In the genomic region with DNA sequence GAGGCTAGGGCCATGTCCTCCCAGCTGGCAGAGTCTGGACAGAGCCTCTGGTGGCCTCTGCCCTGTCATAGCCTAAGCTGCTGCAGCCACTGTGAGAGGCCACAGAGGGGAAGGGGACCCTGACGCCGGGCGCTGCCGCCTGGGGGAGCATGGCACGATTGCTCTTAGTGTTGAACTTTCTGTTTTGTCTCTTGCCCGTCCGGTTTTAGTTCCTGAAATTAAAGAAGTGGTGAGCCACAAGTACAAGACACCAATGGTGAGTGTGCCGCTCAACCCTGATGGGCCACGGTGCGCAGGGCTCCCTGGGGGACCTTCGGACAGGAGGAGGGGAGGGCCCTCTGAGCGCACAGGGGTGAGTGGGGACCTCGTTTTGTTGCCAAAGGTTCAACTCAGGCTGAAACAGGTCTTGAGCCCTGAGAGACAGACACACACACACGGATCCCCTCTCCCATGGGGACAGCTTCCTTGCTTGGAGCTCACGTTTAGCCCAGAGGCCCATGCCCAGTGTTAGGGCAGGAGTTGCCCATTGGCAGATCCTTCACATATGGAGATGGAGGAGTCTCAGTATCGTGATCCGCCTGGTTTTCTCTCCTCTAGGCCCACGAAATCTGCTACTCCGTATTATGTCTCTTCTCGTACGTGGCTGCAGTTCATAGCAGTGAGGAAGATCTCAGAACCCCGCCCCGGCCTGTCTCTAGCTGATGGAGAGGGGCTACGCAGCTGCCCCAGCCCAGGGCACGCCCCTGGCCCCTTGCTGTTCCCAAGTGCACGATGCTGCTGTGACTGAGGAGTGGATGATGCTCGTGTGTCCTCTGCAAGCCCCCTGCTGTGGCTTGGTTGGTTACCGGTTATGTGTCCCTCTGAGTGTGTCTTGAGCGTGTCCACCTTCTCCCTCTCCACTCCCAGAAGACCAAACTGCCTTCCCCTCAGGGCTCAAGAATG, we compare ENCODE assay signal across 12 cellular contexts. TPM values are rescaled to one million over a fixed set of nuclear protein-coding genes. Genes with fewer than 3 reads are reported as not detected.
DNase-seq lines count a peak whose midpoint lies in the region; ATAC-seq, FAIRE-seq and TF ChIP-seq lines count a peak whose summit lies in the region.
"Had no signal": no experiment of that assay in that cellular context is flagged by ENCODE, and none has a peak within 500 bp of the region (broad histone marks: within the 10 kb centered on the region; RNA-seq: fewer than 3 reads in every experiment).

No MANE protein-coding gene starts in this region.

- no peak overlapping the region for H2AK5ac ChIP-seq in IMR-90 (ENCODE audit: low read depth, low read length)

- H2BK120ac ChIP-seq in IMR-90 (ENCODE audit: low read depth, low read length), result no peak overlapping the region

- no peak overlapping the region for H3K4me2 ChIP-seq in IMR-90 (ENCODE audit: low read depth, low read length)

- H3K79me1 ChIP-seq in IMR-90 (ENCODE audit: low read depth in 1 of 2, low read length in 2 of 2), result no peaks in the 10 kb centered on the region

- intact Hi-C loops in IMR-90 (cut with micrococcal nuclease) (no loop called here), left ventricle myocardium superior (cut with micrococcal nuclease) (no loop called here)

- DNase-seq in GM12864 (ENCODE audit: low read depth) (peak; percentile 16), IMR-90 (no peak), left ventricle myocardium superior (peak; percentile 42), NCI-H446 treated with DMSO at 0.1 percent for 48 hours (lab: John Stamatoyannopoulos, UW) (no peak), HCEC 1CT (no peak), D721Med (ENCODE audit: insufficient read length, low spot score) (no peak), NCI-H510A treated with DMSO at 0.1 percent for 48 hours (lab: John Stamatoyannopoulos, UW) (no peak)
- DNase-seq: DMS 273 treated with DMSO at 0.1 percent for 48 hours, PC-3 had no signal

- no peak overlapping the region for H3K4ac ChIP-seq in IMR-90 (ENCODE audit: low read depth, low read length)

- FAIRE-seq in D721Med (lab: Jason Lieb, UNC), result no peak
- FAIRE-seq: K562 had no signal

- no peak for TF ChIP-seq POLR2A in IMR-90 (IDR thresholded peaks at IDR 0.05; ENCODE audit: low read depth, low read length)

- no peaks in the 10 kb centered on the region for H4K20me1 ChIP-seq in IMR-90 (ENCODE audit: insufficient read depth, low read length)

- POLR2A ChIA-PET in IMR-90 (lab: Charles Lee; ENCODE audit: unreplicated experiment), result no interaction called here

- no peak overlapping the region for H4K91ac ChIP-seq in IMR-90 (ENCODE audit: insufficient read depth, low read depth, low read length)

- H2AK9ac ChIP-seq in IMR-90 (replicated peaks; ENCODE audit: low read depth, low read length, poor library complexity), result no peak overlapping the region

- no peak overlapping the region for H3K14ac ChIP-seq in IMR-90 (replicated peaks; ENCODE audit: low read depth, low read length)

- CTCF ChIA-PET in IMR-90 (lab: Yijun Ruan, JAX), result interaction anchor here (0.5 kb wide), 2 partner anchors 91 to 495 kb away, joined by 3 to 5 read pairs; no protein-coding TSS in a partner anchor

- H3K4me1 ChIP-seq in IMR-90 (ENCODE audit: control insufficient read depth, insufficient read depth, low read length), result 0 out of 2 replicates have a peak, but pooled peaks cover 2% of the 10 kb centered on the region

- H3K23ac ChIP-seq in IMR-90 (ENCODE audit: low read depth, low read length), result no peak overlapping the region

- H3K9me3 ChIP-seq in IMR-90 (ENCODE audit: control insufficient read depth, insufficient read depth, low read length), result no peaks in the 10 kb centered on the region

- no peak overlapping the region for H3K18ac ChIP-seq in IMR-90 (ENCODE audit: low read depth, low read length)

- dilution Hi-C loops in IMR-90 (cut with HindIII; ENCODE audit: low sequenced_read_pairs, unreplicated experiment), result no loop called here

- H4K5ac ChIP-seq in IMR-90 (ENCODE audit: low read depth, low read length), result no peak overlapping the region

- no peaks in the 10 kb centered on the region for H3K27me3 ChIP-seq in IMR-90 (ENCODE audit: control insufficient read depth, insufficient read depth, low read length)

- no peak for TF ChIP-seq RAD21 in IMR-90 (IDR thresholded peaks at IDR 0.05; ENCODE audit: low read length)

- H3K9ac ChIP-seq in IMR-90 (ENCODE audit: low read depth, low read length), result no peak overlapping the region

- H3K4me3 ChIP-seq in GM12864 (ENCODE audit: low read depth, low read length), result no peak overlapping the region
- H3K4me3 ChIP-seq in IMR-90 (ENCODE audit: insufficient read depth, low read depth, low read length), result no peak overlapping the region
- H3K4me3 ChIP-seq: K562 had no signal

- WGBS in IMR-90 (ENCODE audit: extremely low coverage in 2 of 2, insufficient read length in 1 of 2), 2 experiments, result 94% methylated on average over 16 of the region's 29 CpGs; no CpG with 5 or more reads in 1 of the 2 experiments

- no peak overlapping the region for H3K27ac ChIP-seq in IMR-90 (ENCODE audit: insufficient read depth, low read length)

- no peak overlapping the region for H2BK15ac ChIP-seq in IMR-90 (ENCODE audit: low read depth, low read length)

- H2BK20ac ChIP-seq in IMR-90 (ENCODE audit: low read depth, low read length), result no peak overlapping the region

- in situ Hi-C loops in IMR-90 (cut with MboI; ENCODE audit: low sequenced_read_pairs), result no loop called here

- no peaks in the 10 kb centered on the region for H3K9me1 ChIP-seq in IMR-90 (ENCODE audit: insufficient read depth, low read length)

- TF ChIP-seq CTCF in GM12864 (IDR thresholded peaks at IDR 0.05; ENCODE audit: low read depth, low read length, missing control alignments) (peak; percentile 24), IMR-90 (conservative IDR thresholded peaks at IDR 0.05; ENCODE audit: low read depth, low read length) (no peak), D721Med (IDR thresholded peaks at IDR 0.05; ENCODE audit: insufficient read depth, missing control alignments) (no peak)

- H2BK5ac ChIP-seq in IMR-90 (ENCODE audit: low read depth, low read length, poor library complexity, severe bottlenecking), result no peak overlapping the region

- H3K56ac ChIP-seq in IMR-90 (ENCODE audit: extremely low read depth, insufficient read depth, low read length), result no peak overlapping the region

- ATAC-seq in GM19467 (IDR thresholded peaks at IDR 0.05; ENCODE audit: unreplicated experiment), result peak; percentile 44
- no peak for ATAC-seq in IMR-90 (ENCODE audit: low read depth)
- peak; percentile 12 for ATAC-seq in left ventricle myocardium superior
- ATAC-seq: K562 had no signal

- TSS peak; percentile 85 for BruUV-seq in IMR-90 (replicated peaks; lab: Mats Ljungman, UMichigan)

- no peak overlapping the region for H4K8ac ChIP-seq in IMR-90 (ENCODE audit: low read depth in 2 of 2, low read length in 2 of 2)

- peaks cover 48% of the 10 kb centered on the region for H3K36me3 ChIP-seq in IMR-90 (ENCODE audit: control insufficient read depth, insufficient read depth, low read length)

- H2AFZ ChIP-seq in IMR-90 (replicated peaks; ENCODE audit: low read length, poor library complexity), result peak overlapping the region; percentile 19

TF ChIP-seq in IMR-90, 13 proteins besides CTCF, POLR2A, EP300 and RAD21 (continues in another document):
- TF ChIP-seq FOS (IDR thresholded peaks at IDR 0.05; ENCODE audit: low read depth, low read length) (no peak), MAFK (IDR thresholded peaks at IDR 0.05; ENCODE audit: low read depth, low read length) (no peak), USF2 (IDR thresholded peaks at IDR 0.05; ENCODE audit: low read depth, low read length) (no peak), MAZ (IDR thresholded peaks at IDR 0.05; ENCODE audit: borderline replicate concordance, low read depth, low read length) (no peak), NFE2L2 (IDR thresholded peaks at IDR 0.05; ENCODE audit: low read depth, low read length) (no peak), BHLHE40 (IDR thresholded peaks at IDR 0.05; ENCODE audit: low read depth, low read length) (no peak), RFX5 (IDR thresholded peaks at IDR 0.05; ENCODE audit: low read depth, low read length) (no peak), RCOR1 (IDR thresholded peaks at IDR 0.05; ENCODE audit: insufficient replicate concordance, low read length) (no peak), MXI1 (IDR thresholded peaks at IDR 0.05; ENCODE audit: borderline replicate concordance, low read depth, low read length) (no peak), CHD1 (IDR thresholded peaks at IDR 0.05; ENCODE audit: low read depth, low read length) (no peak), CEBPB (IDR thresholded peaks at IDR 0.05; ENCODE audit: low read depth, low read length) (no peak), SMC3 (IDR thresholded peaks at IDR 0.05; ENCODE audit: low read depth, low read length) (no peak)

RNA-seq across cellular contexts. Expression of gene MYBPC3, which starts 23.8 kb away (rescaled TPM):
- total RNA-seq in IMR-90 (2012; rRNA removed) (not detected in 2 replicates), left ventricle myocardium superior (2,596 TPM)
- not detected in 2 replicates for polyA plus RNA-seq in IMR-90 (2012; rRNA removed)
- not detected in 2 replicates for polyA plus RNA-seq in IMR-90 (2012; cell fraction: cytosol; rRNA removed)
- polyA plus RNA-seq in IMR-90 (2012; cell fraction: nucleus; rRNA removed; ENCODE audit: low replicate concordance), result not detected in 2 replicates
- total RNA-seq: K562, PC-3 had no signal

RNA-seq across cellular contexts. Expression of gene SPI1, which starts 49.6 kb away (rescaled TPM):
- total RNA-seq in IMR-90 (2012; rRNA removed), result not detected in 2 replicates
- not detected in 2 replicates for polyA plus RNA-seq in IMR-90 (2012; rRNA removed)
- polyA plus RNA-seq in IMR-90 (2012; cell fraction: cytosol; rRNA removed), result 0.03 TPM in 1 of 2 replicates, not detected in the other
- polyA plus RNA-seq in IMR-90 (2012; cell fraction: nucleus; rRNA removed; ENCODE audit: low replicate concordance), result not detected in 2 replicates
- total RNA-seq in left ventricle myocardium superior, result 11.2 TPM
- total RNA-seq: bronchial epithelial cell had no signal

RNA-seq across cellular contexts. Expression of gene MADD, which starts 58.8 kb away (rescaled TPM):
- total RNA-seq in IMR-90 (2012; rRNA removed) (11.1 and 13.3 TPM in 2 replicates), left ventricle myocardium superior (46.4 TPM)
- polyA plus RNA-seq in IMR-90 (2012; rRNA removed), result 16.4 and 17.3 TPM in 2 replicates
- 11.8 and 13.6 TPM in 2 replicates for polyA plus RNA-seq in IMR-90 (2012; cell fraction: cytosol; rRNA removed)
- polyA plus RNA-seq in IMR-90 (2012; cell fraction: nucleus; rRNA removed; ENCODE audit: low replicate concordance), result 45.5 and 53.1 TPM in 2 replicates

Comparison
In these comparisons a context has a peak if more than half of its experiments do, and no peak if none do; other contexts are left out.
1. DNase-seq: peak in GM12864 (single experiment) and left ventricle myocardium superior (single experiment); none in IMR-90 (single experiment), NCI-H446 treated with DMSO at 0.1 percent for 48 hours (single experiment), HCEC 1CT (single experiment), D721Med (single experiment) and NCI-H510A treated with DMSO at 0.1 percent for 48 hours (single experiment).
2. RNA of gene MYBPC3, which starts 23.8 kb away (total RNA-seq): 2,596 TPM in left ventricle myocardium superior (single experiment); not detected in IMR-90; every median in the first group is over 1,000 times any median in the second.
3. RNA of gene SPI1, which starts 49.6 kb away (total RNA-seq): 11.2 TPM in left ventricle myocardium superior (single experiment); not detected in IMR-90; every median in the first group is over 10 times any median in the second.